ENCODE assay signal across 8 cellular contexts in the genomic region with DNA sequence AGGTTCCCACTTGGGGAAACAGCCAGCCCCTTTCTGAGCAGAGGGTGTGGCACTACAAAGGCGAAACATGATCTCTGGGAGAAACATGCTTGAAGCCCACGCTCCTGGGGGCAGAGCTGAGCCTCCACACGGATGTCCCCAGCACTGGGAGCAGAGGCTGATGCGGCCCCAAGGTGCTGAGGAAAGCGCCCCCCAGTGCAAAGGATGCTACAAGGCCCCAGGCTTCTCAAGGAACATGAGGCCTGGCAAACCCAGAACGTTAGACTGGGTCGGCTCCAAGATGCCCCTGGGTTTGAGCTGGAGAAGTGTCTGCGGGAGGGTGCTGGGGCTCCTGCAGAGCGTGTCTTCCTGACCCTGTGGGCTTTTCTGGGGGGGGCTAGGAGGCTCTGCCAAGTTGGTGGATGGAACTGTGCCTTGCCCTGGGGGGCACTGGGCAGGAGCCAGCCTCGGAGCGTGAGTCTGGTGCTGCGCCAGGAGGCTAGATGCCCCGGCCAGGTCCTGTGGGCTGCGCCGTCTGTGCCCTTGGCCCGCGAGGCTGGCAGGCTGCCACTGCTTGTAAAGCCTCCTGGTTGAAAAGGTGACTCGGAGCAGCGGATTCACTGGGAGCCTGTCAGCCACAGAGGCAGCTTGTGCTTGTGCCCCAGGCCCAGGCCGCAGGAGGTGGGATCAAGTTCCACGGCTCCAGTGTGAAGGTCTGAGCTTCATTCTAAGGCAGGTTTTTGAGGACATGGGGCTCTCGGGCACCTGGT. TPM values are rescaled to one million over a fixed set of nuclear protein-coding genes. Genes with fewer than 3 reads are reported as not detected.
DNase-seq lines count a peak whose midpoint lies in the region; ATAC-seq and TF ChIP-seq lines count a peak whose summit lies in the region.

No MANE protein-coding gene starts in this region.

- H4K20me1 ChIP-seq in smooth muscle cell (ENCODE audit: low read depth) = peaks cover 16% of the 10 kb centered on the region

- H3K4me2 ChIP-seq in smooth muscle cell = no peak overlapping the region

- no peaks in the 10 kb centered on the region for H3K9me3 Mint-ChIP-seq in chondrocyte (ENCODE audit: low read depth)

- WGBS in smooth muscle cell (ENCODE audit: low lambda C conversion rate) = 77% methylated on average over 22 of the region's 22 CpGs

- TF ChIP-seq CTCF in chondrocyte (IDR thresholded peaks at IDR 0.05) (peak; percentile 51), mucosa of descending colon (IDR thresholded peaks at IDR 0.05) (no peak), smooth muscle cell (IDR thresholded peaks at IDR 0.05; ENCODE audit: borderline replicate concordance, insufficient read depth, poor library complexity, severe bottlenecking) (no peak)

- no peaks in the 10 kb centered on the region for H3K36me3 Mint-ChIP-seq in chondrocyte (ENCODE audit: low read depth)

- no peaks in the 10 kb centered on the region for H3K27me3 Mint-ChIP-seq in chondrocyte (ENCODE audit: low read depth)

- intact Hi-C loops in mucosa of descending colon (cut with DNase I, micrococcal nuclease) = no loop called here

- H3K4me3 Mint-ChIP-seq in chondrocyte (ENCODE audit: unreplicated experiment) = no peak overlapping the region

- H3K27me3 ChIP-seq in smooth muscle cell (ENCODE audit: low read depth) = no peaks in the 10 kb centered on the region

- H3K9me3 ChIP-seq in mucosa of descending colon = no peaks in the 10 kb centered on the region
- no peaks in the 10 kb centered on the region for H3K9me3 ChIP-seq in smooth muscle cell (replicated peaks; ENCODE audit: low read depth)

- ATAC-seq in mucosa of descending colon = peak; percentile 85
- ATAC-seq in HG03108 (IDR thresholded peaks at IDR 0.05; ENCODE audit: unreplicated experiment) = no peak

- no peak overlapping the region for H3K4me3 ChIP-seq in mucosa of descending colon
- H3K4me3 ChIP-seq in smooth muscle cell = no peak overlapping the region

- DNase-seq in activated CD4-positive, alpha-beta T cell treated with anti-CD3 and anti-CD28 coated beads for 48 hours = peak; percentile 51
- DNase-seq in activated CD4-positive, alpha-beta T cell treated with anti-CD3 and anti-CD28 coated beads, Interleukin-2, amount 50 U/mL, for 1 hour = no peak
- peak; percentile 37 for DNase-seq in NCI-H748 treated with DMSO at 0.1 percent for 48 hours (lab: John Stamatoyannopoulos, UW)
- DNase-seq in chondrocyte (ENCODE audit: low spot score) = no peak
- DNase-seq in mucosa of descending colon = peak; percentile 88 to 90 (median 89)
- no peak for DNase-seq in iPS-NIHi7 (ENCODE audit: extremely low spot score)
- DNase-seq in smooth muscle cell (lab: John Stamatoyannopoulos, UW; ENCODE audit: unreplicated experiment) = no peak

- H2AFZ ChIP-seq in smooth muscle cell (ENCODE audit: low read depth) = no peak overlapping the region

- H3K4me1 Mint-ChIP-seq in chondrocyte (ENCODE audit: low read depth) = peaks cover 68% of the 10 kb centered on the region

- H3F3A ChIP-seq in smooth muscle cell (ENCODE audit: low read depth) = no peaks in the 10 kb centered on the region

- H3K9ac ChIP-seq in smooth muscle cell (ENCODE audit: low read depth) = no peak overlapping the region

- peaks cover 88% of the 10 kb centered on the region for H3K79me2 ChIP-seq in smooth muscle cell (ENCODE audit: low read depth)

- H3K4me1 ChIP-seq in mucosa of descending colon (ENCODE audit: low read depth) (peaks cover 28% of the 10 kb centered on the region), smooth muscle cell (ENCODE audit: low read depth) (peaks cover 13% of the 10 kb centered on the region)

- peak overlapping the region; percentile 76 for H3K27ac Mint-ChIP-seq in chondrocyte (ENCODE audit: unreplicated experiment)

- H3K36me3 ChIP-seq in mucosa of descending colon (ENCODE audit: low read depth) (no peaks in the 10 kb centered on the region), smooth muscle cell (ENCODE audit: low read depth) (no peaks in the 10 kb centered on the region)

- no peak overlapping the region for H3K27ac ChIP-seq in smooth muscle cell (ENCODE audit: low read depth)

RNA-seq across cellular contexts. Expression of gene SYNJ2, which starts 8.1 kb away (rescaled TPM):
- total RNA-seq in chondrocyte (29.2 to 54.5 TPM (median 53.1 TPM) in 3 replicates), mucosa of descending colon (10 to 100 TPM; 28.3 to 45.9 (median 39.6) TPM), smooth muscle cell (6.1 TPM in 2 replicates)
- 6.0 and 11.5 TPM in 2 replicates for polyA plus RNA-seq in smooth muscle cell

Comparison
In these comparisons a context has a peak if more than half of its experiments do, and no peak if none do; other contexts are left out.
1. DNase-seq: peak in activated CD4-positive, alpha-beta T cell treated with anti-CD3 and anti-CD28 coated beads for 48 hours (single experiment), NCI-H748 treated with DMSO at 0.1 percent for 48 hours (single experiment) and mucosa of descending colon (3 of 3); none in activated CD4-positive, alpha-beta T cell treated with anti-CD3 and anti-CD28 coated beads, Interleukin-2, amount 50 U/mL, for 1 hour (single experiment), chondrocyte (single experiment), iPS-NIHi7 (single experiment) and smooth muscle cell (single experiment).